In the genomic region with DNA sequence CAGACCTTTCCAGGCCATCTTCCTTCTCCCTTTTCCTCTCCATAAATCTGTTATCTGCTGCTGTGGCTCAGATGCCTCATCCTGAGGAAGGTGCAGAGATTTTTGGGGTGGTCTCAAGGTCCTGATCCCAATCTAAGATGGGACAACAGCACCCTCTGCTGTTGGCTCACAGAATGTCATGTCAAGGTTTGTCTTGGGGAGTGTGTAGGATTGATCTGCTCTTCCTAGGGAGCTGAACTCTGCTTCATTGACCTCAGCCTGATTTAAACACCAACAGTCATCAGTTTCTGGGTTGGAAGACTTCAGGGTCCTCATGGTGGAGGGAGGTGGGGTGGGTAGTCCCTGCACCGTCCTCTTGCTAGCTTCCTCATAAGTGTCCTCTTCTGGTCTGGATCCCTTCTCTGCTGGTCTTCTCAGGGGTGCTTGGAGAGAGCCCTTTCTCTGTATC, we compare ENCODE assay signal across 8 cellular contexts.
DNase-seq lines count a peak whose midpoint lies in the region; ATAC-seq and TF ChIP-seq lines count a peak whose summit lies in the region.

No MANE protein-coding gene starts in this region.

- no peak overlapping the region for H2BK120ac ChIP-seq in neuronal stem cell (ENCODE audit: low read depth, low read length)

- no peak overlapping the region for H3K9ac ChIP-seq in GM23248
- H3K9ac ChIP-seq in neuronal stem cell (ENCODE audit: low read depth, low read length, poor library complexity), result no peak overlapping the region

- no peak overlapping the region for H3K4me2 ChIP-seq in GM23248 (ENCODE audit: unreplicated experiment)
- no peak overlapping the region for H3K4me2 ChIP-seq in OCI-LY7 (ENCODE audit: low read length)
- H3K4me2 ChIP-seq in neuronal stem cell (ENCODE audit: insufficient read depth, low read length, poor library complexity, severe bottlenecking), result no peak overlapping the region

- no peak overlapping the region for H3K23ac ChIP-seq in neuronal stem cell (ENCODE audit: low read depth, low read length, poor library complexity)

- H2AFZ ChIP-seq in GM23248 (no peak overlapping the region), OCI-LY7 (ENCODE audit: low read length) (no peak overlapping the region), neuronal stem cell (ENCODE audit: low read length) (no peak overlapping the region)

- no TSS peak for BruUV-seq in OCI-LY7 (replicated peaks; lab: Mats Ljungman, UMichigan)

- H3K9me2 ChIP-seq in GM23248 (ENCODE audit: insufficient read depth) (no peaks in the 10 kb centered on the region), OCI-LY7 (ENCODE audit: insufficient read depth, low read length) (no peaks in the 10 kb centered on the region)

- POLR2A ChIA-PET in OCI-LY7 (lab: Charles Lee), result interaction anchor here (1.7 kb wide), 1 partner anchor 76 kb away, joined by 4 read pairs; a partner anchor contains a TSS

- no peak overlapping the region for H3K4ac ChIP-seq in neuronal stem cell (ENCODE audit: low read length)

- H3K18ac ChIP-seq in neuronal stem cell (ENCODE audit: low read length), result no peak overlapping the region

- TF ChIP-seq CTCF in AG09319 (IDR thresholded peaks at IDR 0.05; ENCODE audit: low read depth, low read length), result peak; percentile 78
- peak; percentile 98 for TF ChIP-seq CTCF in OCI-LY7 (conservative IDR thresholded peaks at IDR 0.05; ENCODE audit: low read length)
- peak; percentile 71 for TF ChIP-seq CTCF in fibroblast of the aortic adventitia (IDR thresholded peaks at IDR 0.05; ENCODE audit: insufficient read depth, low read length)

- no peak overlapping the region for H4K91ac ChIP-seq in neuronal stem cell (ENCODE audit: low read depth, low read length, poor library complexity)

- DNase-seq in AG09319 (ENCODE audit: extremely low read depth, low read depth) (peak; percentile 8), GM23248 (peak; percentile 45), OCI-LY7 (ENCODE audit: low spot score) (peak; percentile 77), fibroblast of the aortic adventitia (ENCODE audit: low read depth) (peak; percentile 69), neuronal stem cell (ENCODE audit: low spot score) (peak; percentile 84), superior temporal gyrus (ENCODE audit: extremely low spot score) (peak; percentile 90)
- peak; percentile 80 to 87 for DNase-seq in activated T-cell treated with anti-CD3 and anti-CD28 coated beads, Interleukin-2, amount 50 U/mL, for 48 hours

- H3K9me3 ChIP-seq in GM23248 (ENCODE audit: low read depth), result no peaks in the 10 kb centered on the region
- H3K9me3 ChIP-seq in OCI-LY7 (ENCODE audit: low read length), result no peaks in the 10 kb centered on the region
- H3K9me3 ChIP-seq in neuronal stem cell (replicated peaks in 1 of 2; ENCODE audit: control insufficient read depth in 2 of 2, insufficient read depth in 1 of 2, low read depth in 1 of 2, low read length in 2 of 2), result no peaks in the 10 kb centered on the region

- H3K36me3 ChIP-seq in GM23248 (ENCODE audit: low read depth) (peaks cover 73% of the 10 kb centered on the region), OCI-LY7 (ENCODE audit: insufficient read depth, low read length) (peaks cover 19% of the 10 kb centered on the region), neuronal stem cell (replicated peaks in 1 of 2; ENCODE audit: control insufficient read depth in 2 of 2, insufficient read depth in 2 of 2, low read length in 2 of 2) (peaks cover 12 to 31% of the 10 kb centered on the region in 2 donors)

- intact Hi-C loops in OCI-LY7 (cut with micrococcal nuclease; ENCODE audit: unreplicated experiment), result loop anchor here (1.0 to 5.0 kb wide), 8 partner anchors 65 to 435 kb away; a partner anchor contains a TSS

- H3K14ac ChIP-seq in neuronal stem cell (ENCODE audit: low read length), result no peak overlapping the region

- H3K27me3 ChIP-seq in GM23248 (replicated peaks; ENCODE audit: insufficient read depth) (no peaks in the 10 kb centered on the region), neuronal stem cell (ENCODE audit: control insufficient read depth in 3 of 3, insufficient read depth in 3 of 3, low read depth in 1 of 3, low read length in 3 of 3) (no peaks in the 10 kb centered on the region)

- in situ Hi-C loops in GM23248 (cut with MboI), result no loop called here

- H2AK5ac ChIP-seq in neuronal stem cell (ENCODE audit: low read depth, low read length), result no peak overlapping the region

- no peaks in the 10 kb centered on the region for H3K79me1 ChIP-seq in neuronal stem cell (ENCODE audit: low read depth, low read length)

- 67 to 87% methylated on average over 1 of the region's 1 CpG for WGBS in GM23248 (ENCODE audit: low coverage in 1 of 2, low lambda C conversion rate in 2 of 2, missing lambda C conversion rate in 2 of 2), 2 experiments
- WGBS in neuronal stem cell (ENCODE audit: extremely low coverage in 2 of 2, insufficient read length in 2 of 2, insufficient replicate concordance in 1 of 2), 2 donors, result no CpG with 5 or more reads among the region's 1 CpG

- H3K27ac ChIP-seq in GM23248, result no peak overlapping the region
- no peak overlapping the region for H3K27ac ChIP-seq in OCI-LY7 (ENCODE audit: low read depth, low read length, poor library complexity, severe bottlenecking)
- H3K27ac ChIP-seq in neuronal stem cell (replicated peaks; ENCODE audit: low read length), result no peak overlapping the region

- peaks cover 16% of the 10 kb centered on the region; the same call in 1 of the 2 replicates for H3F3A ChIP-seq in GM23248 (ENCODE audit: insufficient read depth)

- H3K4me1 ChIP-seq in GM23248 (ENCODE audit: insufficient read depth) (peaks cover 4% of the 10 kb centered on the region; the same call in 1 of the 2 replicates), OCI-LY7 (ENCODE audit: insufficient read depth, low read length, poor library complexity, severe bottlenecking) (peaks cover 15% of the 10 kb centered on the region), neuronal stem cell (ENCODE audit: control insufficient read depth in 2 of 2, insufficient read depth in 1 of 2, low read depth in 1 of 2, low read length in 2 of 2) (no peaks in the 10 kb centered on the region)

- ATAC-seq in GM21367 (IDR thresholded peaks at IDR 0.05; ENCODE audit: unreplicated experiment), result no peak

- CTCF ChIA-PET in OCI-LY7 (lab: Charles Lee; ENCODE audit: unreplicated experiment), result interaction anchor here (0.6 to 2.9 kb wide), 5 partner anchors 76 to 438 kb away, joined by 4 to 11 read pairs (median 4); a partner anchor contains a TSS

- H3K79me2 ChIP-seq in GM23248 (ENCODE audit: insufficient read depth), result peaks cover 59% of the 10 kb centered on the region
- H3K79me2 ChIP-seq in OCI-LY7 (ENCODE audit: insufficient read depth, low read depth, low read length), result no peaks in the 10 kb centered on the region

- no peak overlapping the region for H2BK5ac ChIP-seq in neuronal stem cell (ENCODE audit: low read length)

- H4K8ac ChIP-seq in neuronal stem cell (ENCODE audit: low read depth, low read length), result no peak overlapping the region

- no peak overlapping the region for H2BK12ac ChIP-seq in neuronal stem cell (ENCODE audit: low read length)

- no peak overlapping the region for H3K4me3 ChIP-seq in GM23248
- no peak overlapping the region for H3K4me3 ChIP-seq in OCI-LY7 (ENCODE audit: low read depth, low read length, poor library complexity, severe bottlenecking)
- H3K4me3 ChIP-seq in fibroblast of the aortic adventitia (ENCODE audit: low read depth, low read length), result no peak overlapping the region
- H3K4me3 ChIP-seq in neuronal stem cell (ENCODE audit: low read length in 2 of 2), result no peak overlapping the region

- H4K20me1 ChIP-seq in GM23248 (ENCODE audit: insufficient read depth) (no peaks in the 10 kb centered on the region), OCI-LY7 (ENCODE audit: insufficient read depth, low read length) (no peaks in the 10 kb centered on the region)

- H2BK15ac ChIP-seq in neuronal stem cell (ENCODE audit: low read length), result no peak overlapping the region

Comparison
In these comparisons a context has a peak if more than half of its experiments do, and no peak if none do; other contexts are left out.
1. DNase-seq: peak in every context shown above with its lines; median percentile 90 in superior temporal gyrus; 84 in neuronal stem cell; 84 in activated T-cell treated with anti-CD3 and anti-CD28 coated beads, Interleukin-2, amount 50 U/mL, for 48 hours; 77 in OCI-LY7; 69 in fibroblast of the aortic adventitia; 45 in GM23248; 8 in AG09319.